Comparison of ENCODE assay signal across 11 cellular contexts in the genomic region with DNA sequence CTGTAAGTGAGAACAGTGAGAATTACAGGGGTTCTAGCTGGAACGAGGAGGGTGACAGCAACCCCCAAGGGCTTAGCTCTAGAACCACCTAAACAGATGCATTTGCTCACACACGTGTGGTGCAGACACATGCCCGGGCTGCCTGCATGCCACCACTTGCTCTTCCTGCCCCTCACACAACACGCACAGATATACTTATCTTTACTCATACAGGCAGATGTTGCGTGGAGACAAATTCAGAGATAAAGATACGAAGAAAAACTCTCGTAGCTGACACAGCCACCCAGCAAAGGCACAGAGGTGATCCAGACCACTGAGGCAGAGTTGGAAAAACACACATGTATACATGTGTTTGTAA. TPM values are rescaled to one million over a fixed set of nuclear protein-coding genes. Genes with fewer than 3 reads are reported as not detected.
DNase-seq lines count a peak whose midpoint lies in the region; ATAC-seq, FAIRE-seq and TF ChIP-seq lines count a peak whose summit lies in the region.
"Had no signal": no experiment of that assay in that cellular context is flagged by ENCODE, and none has a peak within 500 bp of the region (broad histone marks: within the 10 kb centered on the region; RNA-seq: fewer than 3 reads in every experiment).

No MANE protein-coding gene starts in this region.

- no peak overlapping the region for H2BK15ac ChIP-seq in H9 (ENCODE audit: low read depth, low read length)
- no peak overlapping the region for H2BK15ac ChIP-seq in H1 (ENCODE audit: low read length)
- H2BK15ac ChIP-seq in neuronal stem cell (ENCODE audit: low read length): no peak overlapping the region

- no peak overlapping the region for H2AK5ac ChIP-seq in H9 (ENCODE audit: insufficient read length, low read length)
- peak overlapping the region; percentile 77; the same call in 1 of the 2 replicates for H2AK5ac ChIP-seq in H1 (ENCODE audit: low read depth, low read length)
- no peak overlapping the region for H2AK5ac ChIP-seq in neuronal stem cell (ENCODE audit: low read depth, low read length)

- FAIRE-seq in H1 (lab: Jason Lieb, UNC) (no peak), RCC 7860 (lab: Jason Lieb, UNC) (no peak)
- FAIRE-seq: HepG2 had no signal

- H2AFZ ChIP-seq in H9 (ENCODE audit: low read length) (no peak overlapping the region), H1 (ENCODE audit: low read length) (no peak overlapping the region), neuronal stem cell (ENCODE audit: low read length) (no peak overlapping the region)

- H3K27ac Mint-ChIP-seq in H9: peak overlapping the region in 2 of 3 experiments; percentile 76 to 83; a peak in 3 of 7 replicates

- H3K23me2 ChIP-seq in H9 (ENCODE audit: insufficient read length, low read depth, low read length, poor library complexity, severe bottlenecking) (no peaks in the 10 kb centered on the region), H1 (ENCODE audit: low read depth, low read length) (no peaks in the 10 kb centered on the region)

- no peak overlapping the region for H2BK20ac ChIP-seq in H9 (ENCODE audit: low read depth, low read length, poor library complexity, severe bottlenecking)
- H2BK20ac ChIP-seq in H1 (ENCODE audit: low read length): no peak overlapping the region

- no peak for TF ChIP-seq RAD21 in H1 (IDR thresholded peaks at IDR 0.05 in 1 of 2, conservative IDR thresholded peaks at IDR 0.05 in 1 of 2; ENCODE audit: low read depth in 2 of 2, low read length in 2 of 2)

- peaks cover 0 to 12% (median 8%) of the 10 kb centered on the region in 4 experiments; a peak in 6 of 8 replicates for H3K36me3 ChIP-seq in H1 (ENCODE audit: control insufficient read depth in 2 of 4, insufficient read depth in 4 of 4, low read length in 3 of 4)
- peaks cover 0 to 23% of the 10 kb centered on the region in 2 donors for H3K36me3 ChIP-seq in neuronal stem cell (replicated peaks in 1 of 2; ENCODE audit: control insufficient read depth in 2 of 2, insufficient read depth in 2 of 2, low read length in 2 of 2)

- H3K23ac ChIP-seq in H9 (ENCODE audit: insufficient read length, low read depth, low read length): no peak overlapping the region
- H3K23ac ChIP-seq in H1 (ENCODE audit: insufficient read length): no peak overlapping the region
- H3K23ac ChIP-seq in neuronal stem cell (ENCODE audit: low read depth, low read length, poor library complexity): no peak overlapping the region

- H3K4me3 Mint-ChIP-seq in H9: no peak overlapping the region

- TF ChIP-seq POLR2A in H1 (IDR thresholded peaks at IDR 0.05; ENCODE audit: control extremely low read depth in 1 of 2, low read depth in 2 of 2, low read length in 2 of 2): no peak

- H2BK5ac ChIP-seq in H9 (ENCODE audit: insufficient read length, low read length) (no peak overlapping the region), H1 (ENCODE audit: low read depth, low read length) (no peak overlapping the region; the same call in 1 of the 2 replicates), neuronal stem cell (ENCODE audit: low read length) (peak overlapping the region; percentile 33)

- DNase-seq in H9 (no peak), NCI-H2171 treated with DMSO at 0.1 percent for 48 hours (lab: John Stamatoyannopoulos, UW) (peak; percentile 68), H1 (ENCODE audit: low read depth in 1 of 2, low spot score in 2 of 2) (no peak), neuronal stem cell (ENCODE audit: low spot score) (no peak), substantia nigra (lab: John Stamatoyannopoulos, UW) (no peak), D341Med (ENCODE audit: low spot score) (no peak), RCC 7860 (ENCODE audit: low spot score) (no peak)
- DNase-seq: NCI-H2029; stimulated activated CD4-positive, alpha-beta T cell treated with anti-CD3 and anti-CD28 coated beads, Interleukin-15, amount 100 ng/mL, for 24 hours had no signal

- H3K4me1 ChIP-seq in H9 (ENCODE audit: insufficient read depth, low read length) (peaks cover 14% of the 10 kb centered on the region; the same call in 1 of the 2 replicates), H1 (replicated peaks in 1 of 4; ENCODE audit: control insufficient read depth in 3 of 4, insufficient read depth in 4 of 4, low read length in 3 of 4) (peaks cover 6 to 31% (median 21%) of the 10 kb centered on the region in 4 experiments), neuronal stem cell (ENCODE audit: control insufficient read depth in 2 of 2, insufficient read depth in 1 of 2, low read depth in 1 of 2, low read length in 2 of 2) (peaks cover 12 to 17% of the 10 kb centered on the region in 2 donors)

- CTCF ChIA-PET in H1 (lab: Charles Lee; ENCODE audit: partially characterized antibody): interaction anchor here (0.7 kb wide), 2 partner anchors 32 to 47 kb away, joined by 3 read pairs; no protein-coding TSS in a partner anchor

- H4K5ac ChIP-seq in H9 (ENCODE audit: insufficient read length, low read depth, low read length) (no peak overlapping the region), H1 (ENCODE audit: insufficient read length, low read depth, low read length) (no peak overlapping the region)

- H3K18ac ChIP-seq in H9 (ENCODE audit: insufficient read length, low read depth, low read length): no peak overlapping the region
- no peak overlapping the region for H3K18ac ChIP-seq in H1 (ENCODE audit: extremely low read depth, low read length)
- H3K18ac ChIP-seq in neuronal stem cell (ENCODE audit: low read length): peak overlapping the region; percentile 53

- no peak for TF ChIP-seq EP300 in H1 (IDR thresholded peaks at IDR 0.05; ENCODE audit: borderline replicate concordance in 1 of 2, low read depth in 2 of 2, low read length in 2 of 2)

- H3K9me3 ChIP-seq in H9 (ENCODE audit: control insufficient read depth, low read depth, low read length) (no peaks in the 10 kb centered on the region), H1 (ENCODE audit: insufficient read depth in 2 of 2, low read depth in 1 of 2, low read length in 1 of 2) (no peaks in the 10 kb centered on the region), neuronal stem cell (replicated peaks in 1 of 2; ENCODE audit: control insufficient read depth in 2 of 2, insufficient read depth in 1 of 2, low read depth in 1 of 2, low read length in 2 of 2) (no peaks in the 10 kb centered on the region)

- H3K56ac ChIP-seq in H9 (ENCODE audit: insufficient read length, low read depth, low read length) (no peak overlapping the region), H1 (replicated peaks; ENCODE audit: insufficient read length, low read depth, low read length) (no peak overlapping the region)

- peaks cover 8 to 36% (median 27%) of the 10 kb centered on the region in 3 experiments for H3K36me3 Mint-ChIP-seq in H9 (ENCODE audit: insufficient read depth in 1 of 3, low read depth in 3 of 3)

- ATAC-seq in HG03565 (IDR thresholded peaks at IDR 0.05; ENCODE audit: unreplicated experiment): no peak
- ATAC-seq: HepG2 had no signal

- POLR2A ChIA-PET in H1 (lab: Charles Lee; ENCODE audit: partially characterized antibody): no interaction called here

- H3K4ac ChIP-seq in H9 (ENCODE audit: low read depth, low read length): no peak overlapping the region
- H3K4ac ChIP-seq in H1 (replicated peaks; ENCODE audit: insufficient read length, low read depth, low read length): no peak overlapping the region
- no peak overlapping the region for H3K4ac ChIP-seq in neuronal stem cell (ENCODE audit: low read length)

- H3K14ac ChIP-seq in H9 (ENCODE audit: insufficient read depth, low read length) (no peak overlapping the region; the same call in 1 of the 2 replicates), H1 (ENCODE audit: insufficient read length) (no peak overlapping the region), neuronal stem cell (ENCODE audit: low read length) (no peak overlapping the region)

- H3K4me2 ChIP-seq in H9 (ENCODE audit: insufficient read depth, insufficient read length, low read length) (no peak overlapping the region), H1 (ENCODE audit: insufficient read depth in 1 of 2, low read depth in 2 of 2, low read length in 2 of 2) (0 out of 4 replicates have a peak overlapping the region, but pooled peaks of 1 of the 2 experiments have one; percentile 41), neuronal stem cell (ENCODE audit: insufficient read depth, low read length, poor library complexity, severe bottlenecking) (no peak overlapping the region)

- H3K27ac ChIP-seq in H9 (ENCODE audit: insufficient read length, low read depth, low read length) (no peak overlapping the region), H1 (ENCODE audit: low read depth, low read length) (0 out of 2 replicates have a peak overlapping the region, but pooled peaks have one; percentile 25), neuronal stem cell (replicated peaks; ENCODE audit: low read length) (no peak overlapping the region), substantia nigra (ENCODE audit: low read depth, low read length, poor library complexity, severe bottlenecking) (no peak overlapping the region)

- no peak overlapping the region for H3T11ph ChIP-seq in H9 (ENCODE audit: low read length)

- H3K27me3 ChIP-seq in H9 (ENCODE audit: insufficient read depth, low read length) (no peaks in the 10 kb centered on the region), H1 (replicated peaks in 1 of 4; ENCODE audit: control insufficient read depth in 3 of 4, extremely low read depth in 1 of 4, insufficient read depth in 3 of 4, low read length in 3 of 4) (no peaks in the 10 kb centered on the region), neuronal stem cell (ENCODE audit: control insufficient read depth in 3 of 3, insufficient read depth in 3 of 3, low read depth in 1 of 3, low read length in 3 of 3) (no peaks in the 10 kb centered on the region)

- H4K91ac ChIP-seq in H9 (ENCODE audit: insufficient read length, low read depth, low read length) (no peak overlapping the region), H1 (replicated peaks; ENCODE audit: insufficient read length, low read length) (no peak overlapping the region), neuronal stem cell (ENCODE audit: low read depth, low read length, poor library complexity) (no peak overlapping the region)

- H3K4me3 ChIP-seq in H1 (ENCODE audit: extremely low read depth in 1 of 4, insufficient read depth in 2 of 4, low read depth in 3 of 4, low read length in 4 of 4): no peak overlapping the region
- no peak overlapping the region for H3K4me3 ChIP-seq in neuronal stem cell (ENCODE audit: low read length in 2 of 2)

- peaks cover 36 to 58% of the 10 kb centered on the region in 2 experiments for H3K4me1 Mint-ChIP-seq in H9

- H3K9ac ChIP-seq in H9 (ENCODE audit: extremely low read depth, insufficient read length, low read length): no peak overlapping the region
- no peak overlapping the region; a peak in 1 of 7 replicates for H3K9ac ChIP-seq in H1 (replicated peaks in 1 of 4; ENCODE audit: extremely low read depth in 1 of 4, low read depth in 3 of 4, low read length in 3 of 4)
- H3K9ac ChIP-seq in neuronal stem cell (ENCODE audit: low read depth, low read length, poor library complexity): no peak overlapping the region

- H2BK12ac ChIP-seq in H9 (ENCODE audit: insufficient read length, low read depth, low read length) (no peak overlapping the region), H1 (ENCODE audit: low read depth, low read length) (0 out of 2 replicates have a peak overlapping the region, but pooled peaks have one; percentile 22), neuronal stem cell (ENCODE audit: low read length) (no peak overlapping the region)

- H3K9me3 Mint-ChIP-seq in H9: no peaks in the 10 kb centered on the region

- H3K79me2 ChIP-seq in H9 (ENCODE audit: insufficient read depth, low read length): 0 out of 2 replicates have a peak, but pooled peaks cover 4% of the 10 kb centered on the region
- peaks cover 0 to 40% of the 10 kb centered on the region in 2 experiments; a peak in 2 of 4 replicates for H3K79me2 ChIP-seq in H1 (ENCODE audit: control insufficient read depth in 1 of 2, insufficient read depth in 2 of 2, low read length in 2 of 2)

- H4K8ac ChIP-seq in H9 (replicated peaks; ENCODE audit: insufficient read length, low read depth, low read length) (no peak overlapping the region), H1 (ENCODE audit: extremely low read depth, insufficient read depth, low read length) (no peak overlapping the region), neuronal stem cell (ENCODE audit: low read depth, low read length) (no peak overlapping the region)

- no peaks in the 10 kb centered on the region for H3K27me3 Mint-ChIP-seq in H9 (ENCODE audit: low read depth)

- H3K79me1 ChIP-seq in H9 (ENCODE audit: insufficient read depth, low read depth, low read length, poor library complexity, severe bottlenecking): no peaks in the 10 kb centered on the region
- H3K79me1 ChIP-seq in H1 (ENCODE audit: low read depth, low read length): peaks cover 2% of the 10 kb centered on the region; the same call in 1 of the 2 replicates
- H3K79me1 ChIP-seq in neuronal stem cell (ENCODE audit: low read depth, low read length): no peaks in the 10 kb centered on the region

- no peaks in the 10 kb centered on the region for H4K20me1 ChIP-seq in H9 (ENCODE audit: control insufficient read depth, insufficient read depth, insufficient read length)
- peaks cover 4% of the 10 kb centered on the region in 2 experiments for H4K20me1 ChIP-seq in H1 (replicated peaks in 1 of 2; ENCODE audit: control insufficient read depth in 1 of 2, insufficient read depth in 2 of 2, low read length in 2 of 2)

- no peak overlapping the region for H2BK120ac ChIP-seq in H9 (ENCODE audit: low read depth, low read length, poor library complexity, severe bottlenecking)
- H2BK120ac ChIP-seq in H1 (replicated peaks; ENCODE audit: low read depth, low read length): no peak overlapping the region
- H2BK120ac ChIP-seq in neuronal stem cell (ENCODE audit: low read depth, low read length): no peak overlapping the region

- no CpG with 5 or more reads among the region's 7 CpGs for whole genome bisulfite sequencing in H9 (ENCODE audit: extremely low coverage, insufficient read length, low lambda C conversion rate)
- 83% methylated on average over 7 of the region's 7 CpGs; no CpG with 5 or more reads in 1 of the 2 experiments for WGBS in H1 (ENCODE audit: extremely low coverage in 1 of 2, insufficient coverage in 1 of 2, insufficient read length in 1 of 2, insufficient replicate concordance in 2 of 2, low coverage in 1 of 2, low lambda C conversion rate in 2 of 2, missing lambda C conversion rate in 1 of 2), 2 experiments
- WGBS in neuronal stem cell (ENCODE audit: extremely low coverage in 2 of 2, insufficient read length in 2 of 2, insufficient replicate concordance in 1 of 2), 2 donors: no CpG with 5 or more reads among the region's 7 CpGs

- TF ChIP-seq CTCF in H9 (conservative IDR thresholded peaks at IDR 0.05) (no peak), H1 (IDR thresholded peaks at IDR 0.05; ENCODE audit: control extremely low read depth in 1 of 3, insufficient read depth in 1 of 3, low read depth in 1 of 3, low read length in 3 of 3) (no peak)

RNA-seq across cellular contexts. Expression of a gene that starts 13.5 kb away (rescaled TPM):
- 13.5 and 13.6 TPM in 2 replicates for total RNA-seq in H9 (2021)
- 13.4 and 14.6 TPM in 2 replicates for total RNA-seq in H1 (2021; fragmentation: NEBNext Ultra II Directional; extraction: Animal tissue kit (Norgen Biotek cat#: 25700))
- polyA plus RNA-seq in H1 (2011; rRNA removed): 9.4 and 9.7 TPM in 2 replicates
- polyA plus RNA-seq in H1 (2011; cell fraction: cytosol; rRNA removed): 8.7 TPM
- polyA plus RNA-seq in H1 (2011; cell fraction: nucleus; rRNA removed): 8.4 TPM
- 9.1 to 12.9 TPM (median 11.1 TPM) in 4 replicates for polyA plus RNA-seq in H1 (2012, experiment 1 of 2)
- polyA plus RNA-seq in H1 (2012, experiment 2 of 2): 5.0 TPM
- 14.6 TPM for polyA plus RNA-seq in H1 (2013, experiment 1 of 2)
- polyA plus RNA-seq in H1 (2013, experiment 2 of 2): 18.0 TPM
- 16.0 and 22.8 TPM in 2 replicates for polyA minus RNA-seq in H1 (2011; rRNA and poly(A)+ RNA removed)
- polyA minus RNA-seq in H1 (2011; cell fraction: cytosol; rRNA and poly(A)+ RNA removed): 14.3 TPM
- polyA minus RNA-seq in H1 (2011; cell fraction: nucleus; rRNA and poly(A)+ RNA removed): 10.1 TPM
- 6.9 TPM for polyA plus RNA-seq in neuronal stem cell (2013, experiment 1 of 2)
- 6.6 TPM for polyA plus RNA-seq in neuronal stem cell (2013, experiment 2 of 2)
